1 cellular context compared by ENCODE assay signal in genomic region chr16:87982491-87983415, GRCh38.
TF ChIP-seq lines count a peak whose summit lies in the region.

No MANE protein-coding gene starts in this region.

TF ChIP-seq in A549, 52 proteins besides CTCF, POLR2A, EP300 and RAD21 (continued from another document):
- TF ChIP-seq PBX3 (IDR thresholded peaks at IDR 0.05), result no peak
